Comparison of ENCODE assay signal across 9 cellular contexts in genomic region chr6:24980507-24981384, GRCh38.
DNase-seq lines count a peak whose midpoint lies in the region; TF ChIP-seq lines count a peak whose summit lies in the region.
"Had no signal": no experiment of that assay in that cellular context is flagged by ENCODE, and none has a peak within 500 bp of the region (broad histone marks: within the 10 kb centered on the region; RNA-seq: fewer than 3 reads in every experiment).

No MANE protein-coding gene starts in this region.

- H3K4me3 ChIP-seq in fibroblast of pulmonary artery (replicated peaks; ENCODE audit: low read depth, low read length) (no peak overlapping the region), retinal pigment epithelial cell (ENCODE audit: low read length) (no peak overlapping the region)

- DNase-seq in NCI-H2081 (lab: John Stamatoyannopoulos, UW) (peak; percentile 55 to 86), NCI-H2081 treated with DMSO at 0.1 percent for 48 hours (lab: John Stamatoyannopoulos, UW) (no peak), NCI-H345 (lab: John Stamatoyannopoulos, UW) (peak; percentile 94), fibroblast of pulmonary artery (ENCODE audit: low read depth) (peak; percentile 67), retinal pigment epithelial cell (ENCODE audit: low read depth) (peak; percentile 44), SIG-M5 treated with dmso at 0.1 percent for 504 hours (lab: John Stamatoyannopoulos, UW; ENCODE audit: unreplicated experiment) (no peak), GDM1 (lab: John Stamatoyannopoulos, UW) (no peak), cortex of kidney (lab: John Stamatoyannopoulos, UW) (no peak)
- DNase-seq: erythroblast had no signal

- TF ChIP-seq CTCF in fibroblast of pulmonary artery (IDR thresholded peaks at IDR 0.05; ENCODE audit: low read length, missing control alignments) (no peak), retinal pigment epithelial cell (conservative IDR thresholded peaks at IDR 0.05; ENCODE audit: low read depth, low read length) (no peak)

Comparison
In these comparisons a context has a peak if more than half of its experiments do, and no peak if none do; other contexts are left out.
1. DNase-seq: peak in NCI-H2081 (2 of 2), NCI-H345 (single experiment), fibroblast of pulmonary artery (single experiment) and retinal pigment epithelial cell (single experiment); none in NCI-H2081 treated with DMSO at 0.1 percent for 48 hours (single experiment), SIG-M5 treated with dmso at 0.1 percent for 504 hours (single experiment), GDM1 (single experiment) and cortex of kidney (single experiment).